In the genomic region with DNA sequence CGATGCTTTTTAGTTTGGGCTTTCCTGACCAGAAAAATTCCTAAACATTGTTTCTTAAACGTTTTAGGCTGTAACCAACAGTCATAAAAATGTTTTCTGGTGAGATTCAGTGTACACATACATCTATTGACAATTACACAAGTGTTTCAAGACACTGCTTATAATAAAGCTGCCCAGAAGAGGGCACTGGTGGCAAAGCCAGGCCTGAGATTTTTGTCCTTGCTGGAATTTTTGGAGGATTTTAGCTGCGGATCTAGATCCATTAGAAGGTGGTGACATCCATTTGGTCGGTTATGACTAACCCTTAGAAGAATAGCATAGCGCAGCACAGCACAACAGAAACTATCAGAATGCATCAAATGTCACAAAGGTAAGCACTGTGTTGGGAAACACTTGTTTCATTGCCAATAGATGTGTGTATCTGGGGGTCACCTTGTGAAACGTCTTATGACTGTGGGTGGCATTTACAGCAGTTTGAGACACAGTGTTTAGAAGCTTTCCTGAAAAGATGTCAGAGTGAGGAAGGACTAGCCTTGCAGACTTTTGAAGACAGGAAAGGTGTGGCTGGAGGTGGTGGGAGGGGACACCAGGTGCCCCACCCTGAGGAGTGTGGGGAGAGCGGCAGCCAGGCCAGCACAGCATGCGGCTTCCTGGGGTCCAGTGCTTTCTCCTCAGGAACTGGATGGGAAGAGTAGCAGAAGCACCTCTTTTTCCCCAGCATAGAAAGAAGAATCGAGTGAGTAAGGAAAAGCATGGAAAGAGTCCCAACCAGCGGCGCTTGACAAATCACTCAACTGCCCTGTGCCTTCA, we compare ENCODE assay signal across 8 cellular contexts. TPM values are rescaled to one million over a fixed set of nuclear protein-coding genes. Genes with fewer than 3 reads are reported as not detected.
DNase-seq lines count a peak whose midpoint lies in the region; ATAC-seq, FAIRE-seq and TF ChIP-seq lines count a peak whose summit lies in the region.

No MANE protein-coding gene starts in this region.

- H3K9me3 ChIP-seq in K562 (replicated peaks; ENCODE audit: control insufficient read depth, insufficient read depth, low read depth, low read length) (no peaks in the 10 kb centered on the region), HepG2 (ENCODE audit: low read length) (no peaks in the 10 kb centered on the region)

- TF ChIP-seq POLR2A in K562 (conservative IDR thresholded peaks at IDR 0.05) (no peak), HepG2 (IDR thresholded peaks at IDR 0.05; ENCODE audit: insufficient read depth in 1 of 2, low read depth in 2 of 2, low read length in 2 of 2) (no peak)

- TF ChIP-seq RAD21 in K562 (CRISPR knock-in tag; conservative IDR thresholded peaks at IDR 0.05 in 1 of 2, IDR thresholded peaks at IDR 0.05 in 1 of 2) (peak; percentile 27 to 61; a peak in 3 of 4 replicates), HepG2 (CRISPR knock-in tag; IDR thresholded peaks at IDR 0.05) (peak; percentile 49)

- no peak overlapping the region for H2AFZ ChIP-seq in KMS-11 (ENCODE audit: low read depth)
- no peak overlapping the region for H2AFZ ChIP-seq in K562 (ENCODE audit: low read depth, low read length)
- no peak overlapping the region for H2AFZ ChIP-seq in HepG2 (ENCODE audit: low read length)

- H3K27ac ChIP-seq in KMS-11 (no peak overlapping the region), K562 (ENCODE audit: extremely low read depth, low read depth, low read length) (no peak overlapping the region), HepG2 (ENCODE audit: extremely low read length, insufficient read depth, low read length) (no peak overlapping the region)

- H3K4me3 ChIP-seq in KMS-11 (IDR thresholded peaks at IDR 0.05; ENCODE audit: insufficient read depth, low read depth, low read length): no peak overlapping the region
- H3K4me3 ChIP-seq in K562: no peak overlapping the region
- H3K4me3 ChIP-seq in HepG2 (replicated peaks in 1 of 3; ENCODE audit: insufficient read depth in 1 of 3, low read depth in 2 of 3, low read length in 3 of 3): no peak overlapping the region

- no peak overlapping the region for H3K9ac ChIP-seq in KMS-11
- no peak overlapping the region for H3K9ac ChIP-seq in K562 (ENCODE audit: insufficient read depth in 1 of 2, low read depth in 2 of 2, low read length in 2 of 2)
- no peak overlapping the region for H3K9ac ChIP-seq in HepG2 (ENCODE audit: insufficient read depth, low read depth, low read length)

- ATAC-seq in K562 (no peak), HepG2 (peak; percentile 53), GM19035 (IDR thresholded peaks at IDR 0.05; ENCODE audit: unreplicated experiment) (no peak), HG03135 (IDR thresholded peaks at IDR 0.05; ENCODE audit: unreplicated experiment) (no peak)

- DNase-seq in AG20443 (ENCODE audit: low spot score) (peak; percentile 53), K562 (ENCODE audit: extremely low read depth in 1 of 4, low spot score in 3 of 4) (peak in 1 of 4 experiments; percentile 12), HepG2 (ENCODE audit: low spot score) (peak; percentile 32), NCI-H2107 treated with DMSO at 0.1 percent for 48 hours (lab: John Stamatoyannopoulos, UW; ENCODE audit: unreplicated experiment) (no peak)
- DNase-seq in effector CD8-positive, alpha-beta T cell (lab: John Stamatoyannopoulos, UW): no peak

- TF ChIP-seq EP300 in K562 (IDR thresholded peaks at IDR 0.05; ENCODE audit: low read length) (no peak), HepG2 (IDR thresholded peaks at IDR 0.05; ENCODE audit: low read depth in 2 of 2, low read length in 2 of 2) (no peak), HepG2 (CRISPR knock-in tag; IDR thresholded peaks at IDR 0.05; ENCODE audit: borderline replicate concordance) (no peak)

- POLR2A ChIA-PET in K562 (lab: Yijun Ruan, JAX) (no interaction called here), HepG2 (lab: Yijun Ruan, JAX) (no interaction called here)

- 0% methylated on average over 4 of the region's 11 CpGs for WGBS in K562 (ENCODE audit: insufficient coverage, low coverage, missing lambda C conversion rate)
- WGBS in HepG2 (ENCODE audit: low lambda C conversion rate): 27% methylated on average over 11 of the region's 11 CpGs

- intact Hi-C loops in K562 (cut with micrococcal nuclease) (no loop called here), HepG2 (cut with micrococcal nuclease; ENCODE audit: unreplicated experiment) (loop anchor here (1.0 kb wide), 1 partner anchor 44 kb away; no protein-coding TSS in a partner anchor)

- FAIRE-seq in K562 (lab: Jason Lieb, UNC): no peak
- peak; percentile 76 for FAIRE-seq in HepG2 (lab: Jason Lieb, UNC)

- BruUV-seq in K562 (replicated peaks; lab: Mats Ljungman, UMichigan) (no TSS peak), HepG2 (replicated peaks; lab: Mats Ljungman, UMichigan) (no TSS peak)

- H4K20me1 ChIP-seq in KMS-11 (ENCODE audit: insufficient read depth) (no peaks in the 10 kb centered on the region), K562 (replicated peaks; ENCODE audit: control insufficient read depth, insufficient read depth, low read length) (no peaks in the 10 kb centered on the region; the same call in 1 of the 2 replicates), HepG2 (ENCODE audit: insufficient read depth, low read length) (no peaks in the 10 kb centered on the region)

- H3K4me2 ChIP-seq in KMS-11 (no peak overlapping the region), K562 (ENCODE audit: insufficient read depth, low read length) (no peak overlapping the region), HepG2 (ENCODE audit: low read depth, low read length) (no peak overlapping the region)

- H3K27me3 ChIP-seq in KMS-11 (ENCODE audit: insufficient read depth, low read depth): no peaks in the 10 kb centered on the region
- peaks cover 0 to 19% of the 10 kb centered on the region in 2 experiments; a peak in 3 of 5 replicates for H3K27me3 ChIP-seq in K562 (ENCODE audit: control insufficient read depth in 2 of 2, insufficient read depth in 2 of 2, low read length in 2 of 2)
- H3K27me3 ChIP-seq in HepG2 (ENCODE audit: control insufficient read depth in 1 of 2, insufficient read depth in 2 of 2, low read length in 2 of 2): peaks cover 1 to 21% of the 10 kb centered on the region in 2 experiments; a peak in 2 of 5 replicates

- H3K4me1 ChIP-seq in KMS-11 (ENCODE audit: low read depth, poor library complexity, severe bottlenecking) (no peaks in the 10 kb centered on the region), K562 (replicated peaks in 1 of 2; ENCODE audit: control insufficient read depth in 2 of 2, insufficient read depth in 2 of 2, low read length in 2 of 2) (no peaks in the 10 kb centered on the region), HepG2 (ENCODE audit: insufficient read depth, low read length) (no peaks in the 10 kb centered on the region)

- in situ Hi-C loops in K562 (cut with MboI): no loop called here
- in situ Hi-C loops in HepG2 (cut with HindIII; ENCODE audit: extremely low pct_ligation_motif_present, low pct_unique_long_range_greater_than_20kb): loop anchor here (5.0 kb wide), 1 partner anchor 42 kb away; no protein-coding TSS in a partner anchor

- H3K36me3 ChIP-seq in KMS-11 (ENCODE audit: insufficient read depth): no peaks in the 10 kb centered on the region
- H3K36me3 ChIP-seq in K562 (ENCODE audit: control insufficient read depth, insufficient read depth, low read length): no peaks in the 10 kb centered on the region
- no peaks in the 10 kb centered on the region for H3K36me3 ChIP-seq in HepG2 (replicated peaks in 1 of 2; ENCODE audit: control insufficient read depth in 1 of 2, insufficient read depth in 2 of 2, low read length in 2 of 2)

- H3K79me2 ChIP-seq in KMS-11 (ENCODE audit: insufficient read depth, low read depth): no peaks in the 10 kb centered on the region
- H3K79me2 ChIP-seq in K562 (ENCODE audit: control insufficient read depth, insufficient read depth, low read length): no peaks in the 10 kb centered on the region
- no peaks in the 10 kb centered on the region for H3K79me2 ChIP-seq in HepG2 (ENCODE audit: insufficient read depth, low read length)

- peak; percentile 49 for TF ChIP-seq CTCF in KMS-11 (conservative IDR thresholded peaks at IDR 0.05; ENCODE audit: low read depth, low read length)
- TF ChIP-seq CTCF in K562 (IDR thresholded peaks at IDR 0.05 in 2 of 3, conservative IDR thresholded peaks at IDR 0.05 in 1 of 3; ENCODE audit: insufficient read depth in 2 of 3, low read depth in 1 of 3, low read length in 3 of 3): peak; percentile 31 to 48 (median 40); a peak in 5 of 6 replicates
- TF ChIP-seq CTCF in HepG2 (CRISPR knock-in tag; IDR thresholded peaks at IDR 0.05): peak; percentile 58

- no peaks in the 10 kb centered on the region for H3K9me1 ChIP-seq in K562 (ENCODE audit: control insufficient read depth, insufficient read depth, low read length)

- CTCF ChIA-PET in K562 (lab: Yijun Ruan, JAX; ENCODE audit: low intra/inter-chr PET ratio): interaction anchor here (0.5 kb wide), 1 partner anchor 73 kb away, joined by 3 read pairs; the partner anchor contains the start of gene ITFG2
- CTCF ChIA-PET in HepG2 (lab: Yijun Ruan, JAX; ENCODE audit: low intra/inter-chr PET ratio, low total read pairs): interaction anchor here (1.2 to 1.8 kb wide), 2 partner anchors 44 to 73 kb away, joined by 3 to 12 read pairs; partner anchors contain the start of gene ITFG2

RNA-seq across cellular contexts. Expression of gene FKBP4, which starts 54.7 kb away (rescaled TPM):
- 111 and 149 TPM in 2 replicates for total RNA-seq in K562 (2011; cell fraction: chromatin; rRNA removed; ENCODE audit: low replicate concordance)
- total RNA-seq in K562 (2011; cell fraction: nucleolus; rRNA removed): 75.3 and 79.9 TPM in 2 replicates
- total RNA-seq in K562 (2011; cell fraction: nucleoplasm; rRNA removed): 72.1 and 90.5 TPM in 2 replicates
- 89.5 and 124 TPM in 2 replicates for total RNA-seq in K562 (2014; rRNA removed)
- 98.1 and 105 TPM in 2 replicates for total RNA-seq in K562 (2014; rRNA removed; fragmentation: Illumina TruSeq; extraction: Trizol)
- total RNA-seq in K562 (2015; rRNA removed; fragmentation: Illumina TruSeq; extraction: Trizol): 98.5 and 98.7 TPM in 2 replicates
- 154 and 158 TPM in 2 replicates for total RNA-seq in K562 (2021)
- 70.7 and 90.1 TPM in 2 replicates for polyA plus RNA-seq in K562 (2011; rRNA removed)
- 59.7 and 61.4 TPM in 2 replicates for polyA plus RNA-seq in K562 (2011; cell fraction: cytosol; rRNA removed)
- 77.0 and 87.5 TPM in 2 replicates for polyA plus RNA-seq in K562 (2011; cell fraction: nucleus; rRNA removed)
- 52.3 and 118 TPM in 2 replicates for polyA plus RNA-seq in K562 (2012)
- polyA plus RNA-seq in K562 (2014; fragmentation: Illumina TruSeq; extraction: Trizol): 115 and 144 TPM in 2 replicates
- 10 to 100 TPM; 16.3 to 30.9 TPM for polyA plus RNA-seq in K562 (2014; fragmentation: Nextera tagmentation; extraction: Ambion mirVana)
- polyA plus RNA-seq in K562 (2014; rRNA removed): 82.4 and 90.7 TPM in 2 replicates
- polyA minus RNA-seq in K562 (2011; rRNA and poly(A)+ RNA removed): 102 and 125 TPM in 2 replicates
- polyA minus RNA-seq in K562 (2011; cell fraction: cytosol; rRNA and poly(A)+ RNA removed): 53.3 and 73.9 TPM in 2 replicates
- 59.9 and 81.8 TPM in 2 replicates for polyA minus RNA-seq in K562 (2011; cell fraction: nucleus; rRNA and poly(A)+ RNA removed)
- total RNA-seq in HepG2 (2016; rRNA removed; fragmentation: Illumina TruSeq; extraction: Trizol): 66.1 and 76.3 TPM in 2 replicates
- 13.5 and 13.7 TPM in 2 replicates for total RNA-seq in HepG2 (2016; cell fraction: cytosol; rRNA removed; fragmentation: Illumina TruSeq; extraction: Trizol; ENCODE audit: low read depth)
- 68.8 and 76.9 TPM in 2 replicates for total RNA-seq in HepG2 (2016; cell fraction: insoluble cytoplasmic fraction; rRNA removed; fragmentation: Illumina TruSeq; extraction: Trizol)
- total RNA-seq in HepG2 (2016; cell fraction: membrane; rRNA removed; fragmentation: Illumina TruSeq; extraction: Trizol): 26.7 and 27.9 TPM in 2 replicates
- 36.1 and 39.5 TPM in 2 replicates for total RNA-seq in HepG2 (2016; cell fraction: nucleus; rRNA removed; fragmentation: Illumina TruSeq; extraction: Trizol)
- 25.7 and 29.6 TPM in 2 replicates for polyA plus RNA-seq in HepG2 (2011; rRNA removed)
- 25.3 and 30.2 TPM in 2 replicates for polyA plus RNA-seq in HepG2 (2011; cell fraction: cytosol; rRNA removed)
- 27.1 and 32.0 TPM in 2 replicates for polyA plus RNA-seq in HepG2 (2011; cell fraction: nucleus; rRNA removed)
- 47.4 and 61.8 TPM in 2 replicates for polyA plus RNA-seq in HepG2 (2012)
- 10.6 TPM in 2 replicates for polyA plus RNA-seq in HepG2 (2016; cell fraction: cytosol; fragmentation: Illumina TruSeq; extraction: Trizol; ENCODE audit: low read depth)
- 78.0 and 86.0 TPM in 2 replicates for polyA plus RNA-seq in HepG2 (2016; cell fraction: insoluble cytoplasmic fraction; fragmentation: Illumina TruSeq; extraction: Trizol; ENCODE audit: low read depth)
- 15.7 and 16.7 TPM in 2 replicates for polyA plus RNA-seq in HepG2 (2016; cell fraction: membrane; fragmentation: Illumina TruSeq; extraction: Trizol; ENCODE audit: low read depth)
- 50.3 and 52.7 TPM in 2 replicates for polyA plus RNA-seq in HepG2 (2016; cell fraction: nucleus; fragmentation: Illumina TruSeq; extraction: Trizol; ENCODE audit: insufficient read depth, low read depth)
- polyA minus RNA-seq in HepG2 (2011; rRNA and poly(A)+ RNA removed; ENCODE audit: low replicate concordance): 40.3 and 144 TPM in 2 replicates
- 26.7 and 28.6 TPM in 2 replicates for polyA minus RNA-seq in HepG2 (2011; cell fraction: cytosol; rRNA and poly(A)+ RNA removed)
- 30.3 and 49.1 TPM in 2 replicates for polyA minus RNA-seq in HepG2 (2011; cell fraction: nucleus; rRNA and poly(A)+ RNA removed)

Comparison
In these comparisons a context has a peak if more than half of its experiments do, and no peak if none do; other contexts are left out.
1. DNase-seq: peak in AG20443 (single experiment) and HepG2 (single experiment); none in NCI-H2107 treated with DMSO at 0.1 percent for 48 hours (single experiment) and effector CD8-positive, alpha-beta T cell (single experiment).
2. Peak in every context shown above with its lines, with median percentiles within 50 percentile points of each other: CTCF ChIP-seq.